In the genomic region with DNA sequence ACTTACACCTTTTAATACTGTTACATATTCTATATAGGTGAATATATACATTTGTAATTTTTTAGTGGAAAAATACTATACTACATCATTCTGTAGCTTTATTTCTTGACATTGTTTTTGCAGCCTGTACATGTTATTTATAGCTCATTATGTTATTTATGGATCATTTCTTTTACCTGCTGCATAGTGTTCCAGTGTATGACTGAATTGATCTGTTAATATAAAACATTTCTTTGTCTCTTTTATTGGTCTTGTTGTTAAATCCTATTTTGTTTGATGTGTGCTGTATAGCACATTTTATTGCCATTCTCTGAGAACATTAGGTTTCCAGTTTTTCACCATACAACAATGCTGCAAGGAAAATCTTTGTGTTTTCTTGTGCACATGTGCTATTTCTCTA, we compare ENCODE assay signal across 12 cellular contexts. TPM values are rescaled to one million over a fixed set of nuclear protein-coding genes. Genes with fewer than 3 reads are reported as not detected.
A peak's percentile ranks its signal among the peaks of the same experiment; 100 is the strongest.
DNase-seq lines count a peak whose midpoint lies in the region; ATAC-seq and TF ChIP-seq lines count a peak whose summit lies in the region.
"Had no signal": no experiment of that assay in that cellular context is flagged by ENCODE, and none has a peak within 500 bp of the region (broad histone marks: within the 10 kb centered on the region; RNA-seq: fewer than 3 reads in every experiment).

No MANE protein-coding gene starts in this region.

- H3K36me3 ChIP-seq in DOHH2 (ENCODE audit: control insufficient read depth, low read length) (peaks cover 56% of the 10 kb centered on the region), mesenchymal stem cell (ENCODE audit: control insufficient read depth in 1 of 2, insufficient read depth in 2 of 2, low read depth in 1 of 2, low read length in 2 of 2) (peaks cover 0 to 12% of the 10 kb centered on the region in 2 experiments)
- H3K36me3 ChIP-seq: neutrophil, suprapubic skin had no signal

- H4K8ac ChIP-seq in mesenchymal stem cell (ENCODE audit: low read length) = no peak overlapping the region

- no peak overlapping the region for H4K91ac ChIP-seq in mesenchymal stem cell (ENCODE audit: low read length)

- peaks cover 73% of the 10 kb centered on the region for H3K4me1 Mint-ChIP-seq in activated B cell treated with CpG ODN at 0.5 μM for 24 hours

- peak overlapping the region; percentile 95 for H3K4me2 ChIP-seq in DOHH2 (ENCODE audit: low read length)
- H3K4me2 ChIP-seq in mesenchymal stem cell (ENCODE audit: low read length, poor library complexity, severe bottlenecking) = no peak overlapping the region

- H3K27me3 ChIP-seq in AG04450 (ENCODE audit: control insufficient read depth, insufficient read depth, low read length) (no peaks in the 10 kb centered on the region), DOHH2 (ENCODE audit: control insufficient read depth, low read length) (no peaks in the 10 kb centered on the region), mesenchymal stem cell (ENCODE audit: control insufficient read depth in 1 of 2, insufficient read depth in 1 of 2, low read length in 2 of 2) (no peaks in the 10 kb centered on the region)
- H3K27me3 ChIP-seq: neutrophil, suprapubic skin had no signal

- no peak overlapping the region for H3K27ac ChIP-seq in AG04450 (ENCODE audit: low read depth, low read length)
- peak overlapping the region; percentile 94 for H3K27ac ChIP-seq in DOHH2 (ENCODE audit: low read depth, low read length)
- H3K27ac ChIP-seq in mesenchymal stem cell (ENCODE audit: low read length, poor library complexity, severe bottlenecking) = no peak overlapping the region
- H3K27ac ChIP-seq: neutrophil had no signal

- TF ChIP-seq CTCF in AG04450 (IDR thresholded peaks at IDR 0.05; ENCODE audit: low read depth, low read length) (no peak), DOHH2 (IDR thresholded peaks at IDR 0.05; ENCODE audit: low read depth, low read length, poor library complexity, severe bottlenecking) (no peak), activated B cell treated with CpG ODN at 0.5 μM for 24 hours (IDR thresholded peaks at IDR 0.05) (no peak)

- no peaks in the 10 kb centered on the region for H4K20me1 ChIP-seq in DOHH2 (ENCODE audit: control insufficient read depth, insufficient read depth, low read depth, low read length)

- no peak overlapping the region for H3K23ac ChIP-seq in mesenchymal stem cell (ENCODE audit: low read length in 2 of 2)

- peak overlapping the region; percentile 43 for H3K9ac ChIP-seq in mesenchymal stem cell (ENCODE audit: low read length)

- H2BK12ac ChIP-seq in mesenchymal stem cell (ENCODE audit: low read length in 2 of 2) = no peak overlapping the region

- H3K27me3 Mint-ChIP-seq in activated B cell treated with CpG ODN at 0.5 μM for 24 hours = no peaks in the 10 kb centered on the region

- peaks cover 16% of the 10 kb centered on the region for H3F3A ChIP-seq in DOHH2 (ENCODE audit: control insufficient read depth, insufficient read depth)

- ATAC-seq in activated B cell treated with CpG ODN at 0.5 μM for 24 hours (ENCODE audit: low read depth) (no peak), GM18498 (IDR thresholded peaks at IDR 0.05; ENCODE audit: unreplicated experiment) (no peak), left lobe of liver (no peak)

- H3K79me2 ChIP-seq in DOHH2 (ENCODE audit: control insufficient read depth, low read length) = peaks cover 78% of the 10 kb centered on the region

- H3K18ac ChIP-seq in mesenchymal stem cell (ENCODE audit: low read depth in 1 of 2, low read length in 2 of 2) = no peak overlapping the region

- no peak overlapping the region for H2BK5ac ChIP-seq in mesenchymal stem cell (ENCODE audit: low read depth, low read length, poor library complexity, severe bottlenecking)

- no peak overlapping the region for H3K14ac ChIP-seq in mesenchymal stem cell (ENCODE audit: low read length in 2 of 2)

- H3K36me3 Mint-ChIP-seq in activated B cell treated with CpG ODN at 0.5 μM for 24 hours (ENCODE audit: low read depth) = peaks cover 40% of the 10 kb centered on the region

- peaks cover 2% of the 10 kb centered on the region for H3K79me1 ChIP-seq in mesenchymal stem cell (replicated peaks; ENCODE audit: low read length, poor library complexity, severe bottlenecking)

- H3K4me3 ChIP-seq in AG04450 (ENCODE audit: low read depth, low read length) (peak overlapping the region; percentile 0; the same call in 1 of the 2 replicates), DOHH2 (ENCODE audit: low read length) (peak overlapping the region; percentile 89), mesenchymal stem cell (ENCODE audit: insufficient read depth in 1 of 2, low read depth in 1 of 2, low read length in 2 of 2) (peak overlapping the region in 1 of 2 experiments; percentile 26)

- no peaks in the 10 kb centered on the region for H3K9me3 Mint-ChIP-seq in activated B cell treated with CpG ODN at 0.5 μM for 24 hours

- H2AK5ac ChIP-seq in mesenchymal stem cell (ENCODE audit: low read length, severe bottlenecking) = no peak overlapping the region

- POLR2A ChIA-PET in AG04450 (lab: Yijun Ruan, JAX) (no interaction called here), activated B cell treated with CpG ODN at 0.5 μM for 24 hours (lab: Charles Lee) (interaction anchor here (0.6 to 4.3 kb wide), 5 partner anchors 8 to 49 kb away, joined by 3 to 85 read pairs (median 5); a partner anchor contains a TSS)

- no peak overlapping the region for H2AFZ ChIP-seq in mesenchymal stem cell (ENCODE audit: low read depth, low read length)

- no peak overlapping the region for H2BK15ac ChIP-seq in mesenchymal stem cell (ENCODE audit: low read depth, poor library complexity, severe bottlenecking)

- H3K9me2 ChIP-seq in DOHH2 (replicated peaks; ENCODE audit: control insufficient read depth, low read length) = no peaks in the 10 kb centered on the region

- H3K27ac Mint-ChIP-seq in activated B cell treated with CpG ODN at 0.5 μM for 24 hours = peak overlapping the region; percentile 79

- CTCF ChIA-PET in AG04450 (lab: Charles Lee) = interaction anchor here (0.9 kb wide), 1 partner anchor 160 kb away, joined by 3 read pairs; no protein-coding TSS in a partner anchor
- CTCF ChIA-PET in activated B cell treated with CpG ODN at 0.5 μM for 24 hours (lab: Charles Lee) = no interaction called here

- DNase-seq in AG04450 (ENCODE audit: low read depth, low spot score) (no peak), activated B cell treated with CpG ODN at 0.5 μM for 24 hours (no peak), mesenchymal stem cell (no peak), ecto neural progenitor cell (ENCODE audit: low spot score) (no peak), left lobe of liver (ENCODE audit: low spot score) (no peak)
- DNase-seq in effector CD4-positive, alpha-beta T cell = no peak
- DNase-seq: NCI-H526; stimulated activated CD4-positive, alpha-beta T cell treated with anti-CD3 and anti-CD28 coated beads, Interleukin-4, amount 100 ng/mL, for 24 hours had no signal

- H3K4ac ChIP-seq in mesenchymal stem cell (ENCODE audit: low read depth in 1 of 2, low read length in 2 of 2) = no peak overlapping the region

- peaks cover 70% of the 10 kb centered on the region for H3K4me1 ChIP-seq in DOHH2 (ENCODE audit: control insufficient read depth, low read length)
- no peaks in the 10 kb centered on the region for H3K4me1 ChIP-seq in mesenchymal stem cell (ENCODE audit: control insufficient read depth, insufficient read depth, low read depth, low read length)

- peaks cover 2% of the 10 kb centered on the region; the same call in 1 of the 2 replicates for H3K9me3 ChIP-seq in AG04450 (ENCODE audit: control insufficient read depth, insufficient read depth, low read length)
- no peaks in the 10 kb centered on the region; the same call in 1 of the 2 replicates for H3K9me3 ChIP-seq in DOHH2 (ENCODE audit: control insufficient read depth, insufficient read depth, low read length)
- H3K9me3 ChIP-seq in mesenchymal stem cell (ENCODE audit: control insufficient read depth, low read length) = no peaks in the 10 kb centered on the region
- H3K9me3 ChIP-seq: neutrophil, suprapubic skin had no signal

- no peak overlapping the region for H2BK120ac ChIP-seq in mesenchymal stem cell (ENCODE audit: low read depth, low read length)

- H3K4me3 Mint-ChIP-seq in activated B cell treated with CpG ODN at 0.5 μM for 24 hours = peak overlapping the region; percentile 59

- intact Hi-C loops in activated B cell treated with CpG ODN at 0.5 μM for 24 hours (cut with micrococcal nuclease) = loop anchor here (5.0 kb wide), 1 partner anchor 1409 kb away; a partner anchor contains a TSS

RNA-seq across cellular contexts. Expression of a gene that starts 2.4 kb away (rescaled TPM):
- 14.8 and 21.7 TPM in 2 replicates for polyA plus RNA-seq in AG04450 (2011; rRNA removed)
- polyA minus RNA-seq in AG04450 (2011; rRNA and poly(A)+ RNA removed) = 8.2 and 15.8 TPM in 2 replicates
- total RNA-seq in activated B cell treated with CpG ODN at 0.5 μM for 24 hours = 23.6 and 25.1 TPM in 2 replicates
- polyA plus RNA-seq in mesenchymal stem cell (2013, experiment 1 of 2) = 7.4 TPM
- 7.1 TPM for polyA plus RNA-seq in mesenchymal stem cell (2013, experiment 2 of 2)
- 4.9 TPM for total RNA-seq in left lobe of liver

RNA-seq across cellular contexts. Expression of a gene that starts 2.6 kb away (rescaled TPM):
- 21.2 and 26.3 TPM in 2 replicates for polyA plus RNA-seq in AG04450 (2011; rRNA removed)
- 20.3 and 24.5 TPM in 2 replicates for polyA minus RNA-seq in AG04450 (2011; rRNA and poly(A)+ RNA removed)
- total RNA-seq in activated B cell treated with CpG ODN at 0.5 μM for 24 hours (3.4 and 4.0 TPM in 2 replicates), left lobe of liver (2.4 TPM)
- 8.7 TPM for polyA plus RNA-seq in mesenchymal stem cell (2013, experiment 1 of 2)
- 9.3 TPM for polyA plus RNA-seq in mesenchymal stem cell (2013, experiment 2 of 2)

RNA-seq across cellular contexts. Expression of a gene that starts 49.3 kb away (rescaled TPM):
- 22.1 and 26.2 TPM in 2 replicates for polyA plus RNA-seq in AG04450 (2011; rRNA removed)
- 6.7 and 8.5 TPM in 2 replicates for polyA minus RNA-seq in AG04450 (2011; rRNA and poly(A)+ RNA removed)
- total RNA-seq in activated B cell treated with CpG ODN at 0.5 μM for 24 hours = 128 and 148 TPM in 2 replicates
- 35.2 TPM for polyA plus RNA-seq in mesenchymal stem cell (2013, experiment 1 of 2)
- 34.4 TPM for polyA plus RNA-seq in mesenchymal stem cell (2013, experiment 2 of 2)
- total RNA-seq in left lobe of liver = 11.7 TPM

Comparison
In these comparisons a context has a peak if more than half of its experiments do, and no peak if none do; other contexts are left out.
1. RNA of a gene that starts 49.3 kb away (total RNA-seq): 128 to 148 TPM in activated B cell treated with CpG ODN at 0.5 μM for 24 hours; 11.7 TPM in left lobe of liver (single experiment); every median in the first group is over 10 times any median in the second.